ENCODE assay signal across 9 cellular contexts in the genomic region with DNA sequence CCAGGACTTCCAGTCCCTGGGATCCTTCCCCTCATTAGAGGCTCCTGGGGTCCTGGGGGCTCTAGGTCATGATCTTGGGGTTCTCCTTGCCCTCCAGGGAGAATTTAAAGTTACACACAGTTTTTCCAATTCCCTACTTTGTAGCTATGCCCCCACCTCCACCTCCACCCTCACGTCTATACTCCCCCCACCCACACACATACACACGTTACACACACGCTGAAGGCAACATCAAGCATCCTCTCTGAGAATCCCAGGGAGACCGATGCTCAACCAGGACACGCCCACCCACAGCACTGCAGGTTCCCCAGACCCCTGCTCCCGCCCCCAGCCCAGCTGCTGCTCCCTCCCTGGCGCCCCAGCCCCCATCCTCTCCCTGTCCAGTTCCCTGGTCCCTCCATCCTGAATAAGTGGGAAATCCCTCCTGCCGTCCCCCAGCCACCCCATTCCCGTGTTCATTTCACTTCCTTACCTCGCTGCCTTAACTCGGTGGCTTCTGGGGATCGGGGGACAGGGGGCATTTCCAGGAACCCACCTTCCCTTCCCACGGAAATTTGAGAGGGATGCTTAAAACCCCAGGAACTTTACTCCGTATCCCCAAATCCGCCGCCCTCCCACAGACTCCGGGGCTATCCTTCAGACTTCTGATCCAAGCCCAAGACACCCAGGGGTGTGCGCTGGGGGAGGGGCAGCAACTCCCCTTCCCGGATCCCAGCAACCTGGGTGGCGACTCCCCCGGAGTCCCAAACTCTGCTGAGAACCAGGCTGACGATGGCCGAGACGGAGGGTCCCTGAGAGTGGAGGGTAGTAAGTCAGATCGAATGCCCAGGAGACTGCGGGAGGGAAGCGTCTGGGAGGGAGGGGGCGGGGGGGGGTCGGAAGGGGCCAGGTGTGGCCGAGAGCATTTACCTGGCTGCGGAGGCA. TPM values are rescaled to one million over a fixed set of nuclear protein-coding genes. Genes with fewer than 3 reads are reported as not detected.
DNase-seq lines count a peak whose midpoint lies in the region; ATAC-seq and TF ChIP-seq lines count a peak whose summit lies in the region.
"Had no signal": no experiment of that assay in that cellular context is flagged by ENCODE, and none has a peak within 500 bp of the region (broad histone marks: within the 10 kb centered on the region; RNA-seq: fewer than 3 reads in every experiment).

No MANE protein-coding gene starts in this region.

- H3K4me1 ChIP-seq in right cardiac atrium (ENCODE audit: control insufficient read depth, insufficient read depth, low read length), result peaks cover 8% of the 10 kb centered on the region

- no peaks in the 10 kb centered on the region for H3K9me3 ChIP-seq in right cardiac atrium (ENCODE audit: control insufficient read depth, low read length)

- no peaks in the 10 kb centered on the region for H3K9me3 Mint-ChIP-seq in HFFc6
- H3K9me3 Mint-ChIP-seq in activated CD8-positive, alpha-beta T cell treated with anti-CD3 and anti-CD28 coated beads, Interleukin-2, amount 10 ng/mL, durations not matched to agents 7 days and 5 days (ENCODE audit: insufficient read depth), result no peaks in the 10 kb centered on the region

- no peak for DNase-seq in HFFc6
- no peak for DNase-seq in activated CD8-positive, alpha-beta T cell treated with anti-CD3 and anti-CD28 coated beads, Interleukin-2, amount 10 ng/mL, durations not matched to agents 7 days and 5 days
- peak in 1 of 3 donors; percentile 74 for DNase-seq in right cardiac atrium
- no peak for DNase-seq in C1 segment of cervical spinal cord (lab: John Stamatoyannopoulos, UW)
- no peak for DNase-seq in GM20000 (ENCODE audit: low spot score)

- peak overlapping the region; percentile 87 for H3K4me3 Mint-ChIP-seq in HFFc6
- peak overlapping the region; percentile 38 for H3K4me3 Mint-ChIP-seq in activated CD8-positive, alpha-beta T cell treated with anti-CD3 and anti-CD28 coated beads, Interleukin-2, amount 10 ng/mL, durations not matched to agents 7 days and 5 days

- WGBS in right cardiac atrium, result 12% methylated on average over 31 of the region's 31 CpGs

- no peaks in the 10 kb centered on the region for H3K27me3 ChIP-seq in right cardiac atrium (ENCODE audit: control insufficient read depth, insufficient read depth)

- H3K27ac ChIP-seq in right cardiac atrium (ENCODE audit: low read length) (no peak overlapping the region), skin epidermis (peak overlapping the region in 15 of 21 experiments; percentile 3 to 76 (median 54))

- peaks cover 60% of the 10 kb centered on the region for H3K4me1 Mint-ChIP-seq in HFFc6 (ENCODE audit: low read depth)
- H3K4me1 Mint-ChIP-seq in activated CD8-positive, alpha-beta T cell treated with anti-CD3 and anti-CD28 coated beads, Interleukin-2, amount 10 ng/mL, durations not matched to agents 7 days and 5 days (ENCODE audit: low read depth), result peaks cover 10% of the 10 kb centered on the region

- POLR2A ChIA-PET in activated CD8-positive, alpha-beta T cell treated with anti-CD3 and anti-CD28 coated beads, Interleukin-2, amount 10 ng/mL, durations not matched to agents 7 days and 5 days (lab: Charles Lee), result no interaction called here

- peak overlapping the region; percentile 69 for H3K27ac Mint-ChIP-seq in HFFc6
- no peak overlapping the region for H3K27ac Mint-ChIP-seq in activated CD8-positive, alpha-beta T cell treated with anti-CD3 and anti-CD28 coated beads, Interleukin-2, amount 10 ng/mL, durations not matched to agents 7 days and 5 days

- H3K27me3 Mint-ChIP-seq in HFFc6 (ENCODE audit: insufficient read depth), result peaks cover 5% of the 10 kb centered on the region
- H3K27me3 Mint-ChIP-seq in activated CD8-positive, alpha-beta T cell treated with anti-CD3 and anti-CD28 coated beads, Interleukin-2, amount 10 ng/mL, durations not matched to agents 7 days and 5 days (ENCODE audit: low read depth), result peaks cover 37% of the 10 kb centered on the region

- TF ChIP-seq CTCF in HFFc6 (IDR thresholded peaks at IDR 0.05) (no peak), GM20000 (IDR thresholded peaks at IDR 0.05; ENCODE audit: extremely low read depth, missing control alignments) (no peak)

- H3K36me3 Mint-ChIP-seq in HFFc6 (ENCODE audit: low read depth), result no peaks in the 10 kb centered on the region
- no peaks in the 10 kb centered on the region for H3K36me3 Mint-ChIP-seq in activated CD8-positive, alpha-beta T cell treated with anti-CD3 and anti-CD28 coated beads, Interleukin-2, amount 10 ng/mL, durations not matched to agents 7 days and 5 days (ENCODE audit: low read depth)

- CTCF ChIA-PET in activated CD8-positive, alpha-beta T cell treated with anti-CD3 and anti-CD28 coated beads, Interleukin-2, amount 10 ng/mL, durations not matched to agents 7 days and 5 days (lab: Charles Lee), result interaction anchor here (1.0 to 2.0 kb wide), 3 partner anchors 16 to 224 kb away, joined by 3 to 6 read pairs (median 4); no protein-coding TSS in a partner anchor

- peak overlapping the region; percentile 65 for H3K4me3 ChIP-seq in right cardiac atrium (ENCODE audit: low read length)
- peak overlapping the region; percentile 31 to 58 (median 41) for H3K4me3 ChIP-seq in skin epidermis

- ATAC-seq in activated CD8-positive, alpha-beta T cell treated with anti-CD3 and anti-CD28 coated beads, Interleukin-2, amount 10 ng/mL, durations not matched to agents 7 days and 5 days, result no peak
- ATAC-seq in right cardiac atrium (no peak), esophagus mucosa (no peak), GM19463 (IDR thresholded peaks at IDR 0.05; ENCODE audit: unreplicated experiment) (no peak)

- intact Hi-C loops in right cardiac atrium (cut with DNase I), result no loop called here

RNA-seq across cellular contexts. Expression of a gene that starts 6.7 kb away (rescaled TPM):
- 100 to 1,000 TPM; 113 to 139 (median 126) TPM for total RNA-seq in HFFc6 (2021; fragmentation: NEBNext Ultra II Directional; extraction: Animal tissue kit (Norgen Biotek cat#: 25700))
- 10 to 100 TPM; 28.9 to 29.8 TPM for total RNA-seq in activated CD8-positive, alpha-beta T cell treated with anti-CD3 and anti-CD28 coated beads, Interleukin-2, amount 10 ng/mL, durations not matched to agents 7 days and 5 days
- 100 to 1,000 TPM; 442 to 647 (median 536) TPM for total RNA-seq in right cardiac atrium
- 243 TPM for polyA plus RNA-seq in right cardiac atrium
- total RNA-seq in esophagus mucosa, result 27.7 TPM

RNA-seq across cellular contexts. Expression of a gene that starts 59.6 kb away (rescaled TPM):
- total RNA-seq in HFFc6 (2021; fragmentation: NEBNext Ultra II Directional; extraction: Animal tissue kit (Norgen Biotek cat#: 25700)), result not detected
- total RNA-seq in activated CD8-positive, alpha-beta T cell treated with anti-CD3 and anti-CD28 coated beads, Interleukin-2, amount 10 ng/mL, durations not matched to agents 7 days and 5 days, result under 1 TPM; 0.55 to 0.81 TPM
- total RNA-seq in right cardiac atrium, result not detected
- not detected for polyA plus RNA-seq in right cardiac atrium
- 0.12 TPM for total RNA-seq in esophagus mucosa
- total RNA-seq: LHCN-M2 had no signal
